In the genomic region with DNA sequence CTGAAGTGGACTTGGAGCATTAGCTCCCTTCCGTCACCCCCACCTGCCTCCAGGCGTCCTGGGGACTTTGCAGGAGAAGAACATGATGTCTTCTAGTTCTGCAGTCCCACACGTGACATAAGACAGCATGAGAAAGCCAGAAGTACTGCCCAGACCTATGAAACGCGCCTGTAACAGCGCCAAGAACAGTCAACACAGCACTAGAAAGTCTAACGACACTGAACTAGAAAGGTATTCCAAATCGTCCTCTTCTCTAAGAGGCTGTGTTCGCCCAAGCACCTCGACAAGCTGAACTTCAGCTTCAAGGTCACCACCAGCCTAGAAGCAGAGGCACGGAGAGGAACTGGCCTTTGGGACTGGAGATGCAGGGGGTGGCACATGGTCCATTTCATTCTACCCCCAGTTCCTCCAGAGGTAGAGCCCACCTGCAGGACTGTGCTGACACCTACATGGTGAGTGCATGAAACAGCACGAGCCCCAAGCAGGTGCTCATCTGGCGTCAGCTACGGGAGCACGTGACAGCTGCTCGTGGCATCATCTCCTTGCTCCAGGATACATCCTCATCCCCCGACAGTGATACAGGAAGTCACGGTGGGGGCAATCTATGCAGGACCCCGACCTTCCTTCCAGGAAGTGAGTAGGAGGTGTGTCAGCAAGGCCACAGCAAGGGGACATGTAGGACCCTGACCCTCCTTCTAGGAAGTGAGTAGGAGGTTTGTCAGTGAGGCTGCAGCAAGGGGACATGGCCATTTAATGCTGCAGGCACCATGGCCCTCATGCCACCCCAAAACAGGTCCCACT, we compare ENCODE assay signal across 9 cellular contexts. TPM values are rescaled to one million over a fixed set of nuclear protein-coding genes. Genes with fewer than 3 reads are reported as not detected.
DNase-seq lines count a peak whose midpoint lies in the region; ATAC-seq and TF ChIP-seq lines count a peak whose summit lies in the region.
"Had no signal": no experiment of that assay in that cellular context is flagged by ENCODE, and none has a peak within 500 bp of the region (broad histone marks: within the 10 kb centered on the region; RNA-seq: fewer than 3 reads in every experiment).

No MANE protein-coding gene starts in this region.

- peaks cover 6 to 59% (median 21%) of the 10 kb centered on the region in 4 donors for H3K4me1 Mint-ChIP-seq in CD4-positive, CD25-positive, alpha-beta regulatory T cell
- H3K4me1 Mint-ChIP-seq in IgD-negative memory B cell: peaks cover 15 to 19% (median 19%) of the 10 kb centered on the region in 3 donors
- H3K4me1 Mint-ChIP-seq in activated T-helper 17 cell treated with anti-CD3 and anti-CD28 coated beads, Interleukin-2, amount 50 U/mL, for 72 hours: peaks cover 31% of the 10 kb centered on the region

- DNase-seq in CD4-positive, CD25-positive, alpha-beta regulatory T cell: peak in 2 of 3 donors; percentile 60 to 70
- no peak for DNase-seq in right lobe of liver
- DNase-seq in AG20443 (ENCODE audit: low spot score): no peak

- TF ChIP-seq POLR2A in right lobe of liver (IDR thresholded peaks at IDR 0.05): no peak

- no peaks in the 10 kb centered on the region for H3K36me3 ChIP-seq in CD4-positive, CD25-positive, alpha-beta regulatory T cell (ENCODE audit: control insufficient read depth, insufficient read depth, low read length)
- no peaks in the 10 kb centered on the region for H3K36me3 ChIP-seq in right lobe of liver
- H3K36me3 ChIP-seq: neutrophil had no signal

- H3K4me1 ChIP-seq in CD4-positive, CD25-positive, alpha-beta regulatory T cell (ENCODE audit: control insufficient read depth, insufficient read depth, low read length, poor library complexity, severe bottlenecking): peaks cover 14% of the 10 kb centered on the region
- H3K4me1 ChIP-seq in right lobe of liver: peaks cover 0 to 10% (median 4%) of the 10 kb centered on the region in 4 donors

- peak overlapping the region; percentile 69 to 80 (median 76) for H3K27ac Mint-ChIP-seq in CD4-positive, CD25-positive, alpha-beta regulatory T cell
- peak overlapping the region; percentile 5 to 82 (median 39) for H3K27ac Mint-ChIP-seq in IgD-negative memory B cell
- peak overlapping the region; percentile 19 for H3K27ac Mint-ChIP-seq in activated T-helper 17 cell treated with anti-CD3 and anti-CD28 coated beads, Interleukin-2, amount 50 U/mL, for 72 hours

- no peaks in the 10 kb centered on the region for H3K9me3 Mint-ChIP-seq in CD4-positive, CD25-positive, alpha-beta regulatory T cell
- no peaks in the 10 kb centered on the region for H3K9me3 Mint-ChIP-seq in IgD-negative memory B cell
- H3K9me3 Mint-ChIP-seq in activated T-helper 17 cell treated with anti-CD3 and anti-CD28 coated beads, Interleukin-2, amount 50 U/mL, for 72 hours: no peaks in the 10 kb centered on the region

- WGBS in right lobe of liver (ENCODE audit: insufficient coverage, low coverage, low lambda C conversion rate, missing lambda C conversion rate): 44% methylated on average over 5 of the region's 19 CpGs

- no peak overlapping the region for H3K4me3 ChIP-seq in CD4-positive, CD25-positive, alpha-beta regulatory T cell (ENCODE audit: low read depth, low read length)
- no peak overlapping the region for H3K4me3 ChIP-seq in right lobe of liver

- no peaks in the 10 kb centered on the region for H3K36me3 Mint-ChIP-seq in CD4-positive, CD25-positive, alpha-beta regulatory T cell
- H3K36me3 Mint-ChIP-seq in IgD-negative memory B cell: no peaks in the 10 kb centered on the region
- no peaks in the 10 kb centered on the region for H3K36me3 Mint-ChIP-seq in activated T-helper 17 cell treated with anti-CD3 and anti-CD28 coated beads, Interleukin-2, amount 50 U/mL, for 72 hours (ENCODE audit: low read depth)

- H3K27me3 ChIP-seq in CD4-positive, CD25-positive, alpha-beta regulatory T cell (ENCODE audit: control insufficient read depth, insufficient read depth, low read length): no peaks in the 10 kb centered on the region
- H3K27me3 ChIP-seq in right lobe of liver: no peaks in the 10 kb centered on the region
- H3K27me3 ChIP-seq: neutrophil had no signal

- peaks cover 4% of the 10 kb centered on the region for H3K27me3 Mint-ChIP-seq in CD4-positive, CD25-positive, alpha-beta regulatory T cell
- no peaks in the 10 kb centered on the region for H3K27me3 Mint-ChIP-seq in IgD-negative memory B cell
- H3K27me3 Mint-ChIP-seq in activated T-helper 17 cell treated with anti-CD3 and anti-CD28 coated beads, Interleukin-2, amount 50 U/mL, for 72 hours: no peaks in the 10 kb centered on the region

- ATAC-seq in CD4-positive, CD25-positive, alpha-beta regulatory T cell (ENCODE audit: low read depth in 2 of 2): no peak
- ATAC-seq in activated T-helper 17 cell treated with anti-CD3 and anti-CD28 coated beads, Interleukin-2, amount 50 U/mL, for 72 hours (replicated peaks): no peak
- ATAC-seq in right lobe of liver (no peak), HG03469 (IDR thresholded peaks at IDR 0.05; ENCODE audit: unreplicated experiment) (no peak), GM18907 (IDR thresholded peaks at IDR 0.05; ENCODE audit: unreplicated experiment) (no peak), HG03045 (IDR thresholded peaks at IDR 0.05; ENCODE audit: unreplicated experiment) (no peak)

- H3K4me3 Mint-ChIP-seq in CD4-positive, CD25-positive, alpha-beta regulatory T cell: peak overlapping the region; percentile 48 to 86 (median 58)
- H3K4me3 Mint-ChIP-seq in IgD-negative memory B cell: peak overlapping the region in 3 of 4 donors; percentile 28 to 79 (median 59)
- H3K4me3 Mint-ChIP-seq in activated T-helper 17 cell treated with anti-CD3 and anti-CD28 coated beads, Interleukin-2, amount 50 U/mL, for 72 hours: no peak overlapping the region

- no peaks in the 10 kb centered on the region for H3K9me3 ChIP-seq in CD4-positive, CD25-positive, alpha-beta regulatory T cell (ENCODE audit: control insufficient read depth in 2 of 2, low read length in 2 of 2)
- H3K9me3 ChIP-seq in right lobe of liver: no peaks in the 10 kb centered on the region
- H3K9me3 ChIP-seq: neutrophil had no signal

- no peak overlapping the region for H3K27ac ChIP-seq in CD4-positive, CD25-positive, alpha-beta regulatory T cell (ENCODE audit: insufficient read depth, low read length, poor library complexity, severe bottlenecking)
- no peak overlapping the region for H3K27ac ChIP-seq in right lobe of liver
- H3K27ac ChIP-seq: neutrophil had no signal

- intact Hi-C loops in right lobe of liver (cut with DNase I): no loop called here

- peak in 3 of 4 donors; percentile 22 to 36 (median 25) for TF ChIP-seq CTCF in right lobe of liver (IDR thresholded peaks at IDR 0.05)

RNA-seq across cellular contexts. Expression of a gene that starts 3.7 kb away (rescaled TPM):
- 118 TPM for total RNA-seq in CD4-positive, CD25-positive, alpha-beta regulatory T cell
- polyA plus RNA-seq in CD4-positive, CD25-positive, alpha-beta regulatory T cell: 1 to 10 TPM; 6.5 to 9.0 (median 7.9) TPM
- 2.8 TPM for polyA plus RNA-seq in IgD-negative memory B cell
- 10 to 100 TPM; 34.3 to 52.9 TPM for total RNA-seq in activated T-helper 17 cell treated with anti-CD3 and anti-CD28 coated beads, Interleukin-2, amount 50 U/mL, for 72 hours
- total RNA-seq in right lobe of liver: 10 to 100 TPM in 5 of 6 experiments, 1 to 10 TPM in 1; 8.9 to 22.4 (median 14.7) TPM

Comparison
In these comparisons a context has a peak if more than half of its experiments do, and no peak if none do; other contexts are left out.
1. DNase-seq: peak in CD4-positive, CD25-positive, alpha-beta regulatory T cell (2 of 3); none in right lobe of liver (0 of 3) and AG20443 (single experiment).
2. H3K27ac Mint-ChIP-seq: peak in every context shown above with its lines; median percentile 76 in CD4-positive, CD25-positive, alpha-beta regulatory T cell; 39 in IgD-negative memory B cell; 19 in activated T-helper 17 cell treated with anti-CD3 and anti-CD28 coated beads, Interleukin-2, amount 50 U/mL, for 72 hours.